In genomic region chr2:238426568-238427434, GRCh38 we compare ENCODE assay signal across 1 cellular context.
A peak's percentile ranks its signal among the peaks of the same experiment; 100 is the strongest.
TF ChIP-seq lines count a peak whose summit lies in the region.

Gene ASB1 (plus strand): TSS chr2:238426927. CDS start chr2:238427071, 144 bp downstream.

TF ChIP-seq in GM12878, 131 proteins besides CTCF, POLR2A, EP300 and RAD21 (continued from another document and continues in another):
- peak; percentile 57; the same call in 1 of the 2 replicates for TF ChIP-seq ZBTB40 (IDR thresholded peaks at IDR 0.05; ENCODE audit: borderline replicate concordance)
- TF ChIP-seq BMI1 (IDR thresholded peaks at IDR 0.05; ENCODE audit: borderline replicate concordance), result no peak
- TF ChIP-seq SRF (IDR thresholded peaks at IDR 0.05; ENCODE audit: low read depth in 2 of 2, low read length in 2 of 2), result 0 out of 4 replicates have a peak, but pooled peaks have one; percentile 1 to 9
- peak; percentile 54; the same call in 1 of the 2 replicates for TF ChIP-seq MXI1 (IDR thresholded peaks at IDR 0.05; ENCODE audit: low read depth, low read length)
- peak; percentile 47; the same call in 1 of the 2 replicates for TF ChIP-seq ZNF207 (IDR thresholded peaks at IDR 0.05; ENCODE audit: borderline replicate concordance)
- 0 out of 2 replicates have a peak, but pooled peaks have one; percentile 34 for TF ChIP-seq ZBTB11 (CRISPR knock-in tag; IDR thresholded peaks at IDR 0.05)
- TF ChIP-seq SIN3A (IDR thresholded peaks at IDR 0.05; ENCODE audit: low read depth, low read length), result peak; percentile 83
- peak in 1 of 2 experiments; percentile 90; a peak in 2 of 4 replicates for TF ChIP-seq BHLHE40 (IDR thresholded peaks at IDR 0.05; ENCODE audit: borderline replicate concordance in 1 of 2, low read depth in 2 of 2, low read length in 1 of 2)
- peak; percentile 92 for TF ChIP-seq POLR2AphosphoS5 (IDR thresholded peaks at IDR 0.05; ENCODE audit: low read length)
- TF ChIP-seq CBFB (IDR thresholded peaks at IDR 0.05; ENCODE audit: low read depth), result peak; percentile 45; the same call in 1 of the 2 replicates
- TF ChIP-seq SMAD5 (IDR thresholded peaks at IDR 0.05; ENCODE audit: low read depth), result peak; percentile 90
- peak; percentile 55 for TF ChIP-seq MYC (IDR thresholded peaks at IDR 0.05; ENCODE audit: insufficient read depth, insufficient read length, insufficient replicate concordance, low read length, severe bottlenecking)
- peak; percentile 76; the same call in 1 of the 2 replicates for TF ChIP-seq ZNF217 (IDR thresholded peaks at IDR 0.05)
- no peak for TF ChIP-seq JUND (IDR thresholded peaks at IDR 0.05; ENCODE audit: low read depth, low read length)
- TF ChIP-seq, protein P1, sequence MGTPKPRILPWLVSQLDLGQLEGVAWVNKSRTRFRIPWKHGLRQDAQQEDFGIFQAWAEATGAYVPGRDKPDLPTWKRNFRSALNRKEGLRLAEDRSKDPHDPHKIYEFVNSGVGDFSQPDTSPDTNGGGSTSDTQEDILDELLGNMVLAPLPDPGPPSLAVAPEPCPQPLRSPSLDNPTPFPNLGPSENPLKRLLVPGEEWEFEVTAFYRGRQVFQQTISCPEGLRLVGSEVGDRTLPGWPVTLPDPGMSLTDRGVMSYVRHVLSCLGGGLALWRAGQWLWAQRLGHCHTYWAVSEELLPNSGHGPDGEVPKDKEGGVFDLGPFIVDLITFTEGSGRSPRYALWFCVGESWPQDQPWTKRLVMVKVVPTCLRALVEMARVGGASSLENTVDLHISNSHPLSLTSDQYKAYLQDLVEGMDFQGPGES (IDR thresholded peaks at IDR 0.05), result no peak
- TF ChIP-seq RB1 (IDR thresholded peaks at IDR 0.05; ENCODE audit: borderline replicate concordance), result peak; percentile 59
- TF ChIP-seq RELA (IDR thresholded peaks at IDR 0.05; ENCODE audit: borderline replicate concordance, partially characterized antibody), result peak; percentile 51
- TF ChIP-seq MEF2A (IDR thresholded peaks at IDR 0.05; ENCODE audit: insufficient read depth, low read depth, low read length), result no peak
- peak; percentile 89 for TF ChIP-seq DPF2 (IDR thresholded peaks at IDR 0.05)
- TF ChIP-seq TCF7 (IDR thresholded peaks at IDR 0.05; ENCODE audit: borderline replicate concordance), result no peak
- peak; percentile 94 for TF ChIP-seq NR2C1 (IDR thresholded peaks at IDR 0.05)
- TF ChIP-seq ZNF592 (IDR thresholded peaks at IDR 0.05), result 0 out of 2 replicates have a peak, but pooled peaks have one; percentile 29
- TF ChIP-seq MEF2B (IDR thresholded peaks at IDR 0.05; ENCODE audit: partially characterized antibody, poor library complexity, severe bottlenecking), result peak; percentile 37
- peak; percentile 78 for TF ChIP-seq BCL3 (IDR thresholded peaks at IDR 0.05; ENCODE audit: borderline replicate concordance, insufficient read depth, low read depth, low read length, poor library complexity, severe bottlenecking)
- peak; percentile 22 for TF ChIP-seq KLF5 (IDR thresholded peaks at IDR 0.05; ENCODE audit: partially characterized antibody)
- TF ChIP-seq SP1 (IDR thresholded peaks at IDR 0.05; ENCODE audit: low read depth, low read length), result peak; percentile 10
- TF ChIP-seq HCFC1 (IDR thresholded peaks at IDR 0.05; ENCODE audit: low read length), result peak; percentile 34; the same call in 1 of the 2 replicates
- TF ChIP-seq YY1 (IDR thresholded peaks at IDR 0.05; ENCODE audit: low read depth, low read length), result peak; percentile 84
- TF ChIP-seq RELB (IDR thresholded peaks at IDR 0.05; ENCODE audit: low read depth), result 0 out of 2 replicates have a peak, but pooled peaks have one; percentile 36
- peak; percentile 62 for TF ChIP-seq RUNX3 (IDR thresholded peaks at IDR 0.05; ENCODE audit: low read length)
- TF ChIP-seq IKZF1 (conservative IDR thresholded peaks at IDR 0.05), result peak; percentile 94
- peak; percentile 98 for TF ChIP-seq NR2F1 (conservative IDR thresholded peaks at IDR 0.05)
- TF ChIP-seq STAT1 (conservative IDR thresholded peaks at IDR 0.05), result peak; percentile 41; the same call in 1 of the 2 replicates
- TF ChIP-seq PML (IDR thresholded peaks at IDR 0.05; ENCODE audit: low read length), result peak; percentile 90; the same call in 1 of the 2 replicates
- no peak for TF ChIP-seq MLLT1 (IDR thresholded peaks at IDR 0.05)
- no peak for TF ChIP-seq NRF1 (conservative IDR thresholded peaks at IDR 0.05; ENCODE audit: low read depth, low read length)
- 0 out of 2 replicates have a peak, but pooled peaks have one; percentile 52 for TF ChIP-seq BCLAF1 (IDR thresholded peaks at IDR 0.05)
